ENCODE assay signal across 1 cellular context in the genomic region with DNA sequence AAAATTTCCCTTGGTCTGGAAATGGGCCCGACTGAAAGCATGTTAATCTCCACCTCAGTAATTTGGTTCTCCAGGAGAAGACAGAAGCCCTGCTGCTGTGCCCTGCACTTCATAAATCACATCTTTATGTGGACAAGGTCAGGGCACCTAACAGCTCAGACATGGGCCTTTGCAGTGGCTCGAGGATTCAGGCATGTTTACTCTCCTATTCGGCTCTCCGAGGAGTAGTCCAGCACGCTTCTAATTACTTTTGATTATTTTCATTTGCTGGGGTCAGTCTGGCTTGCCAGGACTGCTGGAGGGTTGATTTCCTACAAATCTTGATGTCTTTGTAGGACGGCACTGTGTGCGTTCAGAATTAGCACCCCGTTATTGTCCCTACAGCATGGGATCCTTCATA.
TF ChIP-seq lines count a peak whose summit lies in the region.

No MANE protein-coding gene starts in this region.

TF ChIP-seq in endothelial cell of umbilical vein, 7 proteins besides CTCF, POLR2A, EP300 and RAD21:
- TF ChIP-seq MYC (IDR thresholded peaks at IDR 0.05; ENCODE audit: low read depth, low read length), result no peak
- TF ChIP-seq FOS (IDR thresholded peaks at IDR 0.05; ENCODE audit: borderline replicate concordance, insufficient read depth, low read length), result no peak
- TF ChIP-seq POLR2AphosphoS5 (IDR thresholded peaks at IDR 0.05; ENCODE audit: insufficient read depth, low read depth, low read length), result no peak
- no peak for TF ChIP-seq EZH2 (IDR thresholded peaks at IDR 0.05; ENCODE audit: borderline replicate concordance, low read depth, low read length, severe bottlenecking)
- TF ChIP-seq, protein P1, sequence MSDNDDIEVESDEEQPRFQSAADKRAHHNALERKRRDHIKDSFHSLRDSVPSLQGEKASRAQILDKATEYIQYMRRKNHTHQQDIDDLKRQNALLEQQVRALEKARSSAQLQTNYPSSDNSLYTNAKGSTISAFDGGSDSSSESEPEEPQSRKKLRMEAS (IDR thresholded peaks at IDR 0.05; ENCODE audit: insufficient read depth, insufficient read length), result no peak
- no peak for TF ChIP-seq JUN (IDR thresholded peaks at IDR 0.05; ENCODE audit: borderline replicate concordance, insufficient read depth, insufficient read length, low read depth)
- TF ChIP-seq GATA2 (IDR thresholded peaks at IDR 0.05; ENCODE audit: insufficient read depth, insufficient read length, low read depth, low read length), result no peak
